ENCODE assay signal across 15 cellular contexts in genomic region chr18:58291131-58291530, GRCh38.
"Had no signal": no experiment of that assay in that cellular context is flagged by ENCODE, and none has a peak within 500 bp of the region (broad histone marks: within the 10 kb centered on the region; RNA-seq: fewer than 3 reads in every experiment).

No MANE protein-coding gene starts in this region.

- DNase-seq: activated CD4-positive, alpha-beta memory T cell treated with anti-CD3 and anti-CD28 coated beads, Interleukin-2, amount 10 ng/mL, durations not matched to agents 7 days and 5 days; activated CD4-positive, alpha-beta T cell treated with anti-CD3 and anti-CD28 coated beads for 48 hours; activated CD4-positive, CD25-positive, alpha-beta regulatory T cell; activated CD8-positive, alpha-beta memory T cell treated with anti-CD3 and anti-CD28 coated beads, Interleukin-2, amount 10 ng/mL, durations not matched to agents 7 days and 5 days; dorsolateral prefrontal cortex; foreskin fibroblast; hypothalamus; naive thymus-derived CD8-positive, alpha-beta T cell; stimulated activated naive CD8-positive, alpha-beta T cell treated with anti-CD3 and anti-CD28 coated beads, Interleukin-15, Interleukin-2, amounts not matched to agents 100 U/mL and 50 U/mL, for 24 hours; T-helper 1 cell; T-helper 9 cell; uterus had no signal

- H3K27me3 ChIP-seq: cardiac muscle cell, dorsolateral prefrontal cortex, tibial nerve, uterus had no signal

- H3K27ac ChIP-seq: dorsolateral prefrontal cortex, tibial nerve, uterus had no signal

- H3K36me3 ChIP-seq: cardiac muscle cell, tibial nerve, uterus had no signal

- H3K4me3 ChIP-seq: cardiac muscle cell, dorsolateral prefrontal cortex, tibial nerve, uterus had no signal

- H3K9me3 ChIP-seq: tibial nerve, uterus had no signal

- H3K4me1 ChIP-seq: uterus had no signal

- ATAC-seq: activated CD8-positive, alpha-beta memory T cell treated with anti-CD3 and anti-CD28 coated beads, Interleukin-2, amount 10 ng/mL, durations not matched to agents 7 days and 5 days; left lobe of liver; naive thymus-derived CD8-positive, alpha-beta T cell; stimulated activated naive CD8-positive, alpha-beta T cell treated with anti-CD3 and anti-CD28 coated beads, Interleukin-15, Interleukin-2, amounts not matched to agents 100 U/mL and 50 U/mL, for 24 hours had no signal
